ENCODE assay signal across 1 cellular context in the genomic region with DNA sequence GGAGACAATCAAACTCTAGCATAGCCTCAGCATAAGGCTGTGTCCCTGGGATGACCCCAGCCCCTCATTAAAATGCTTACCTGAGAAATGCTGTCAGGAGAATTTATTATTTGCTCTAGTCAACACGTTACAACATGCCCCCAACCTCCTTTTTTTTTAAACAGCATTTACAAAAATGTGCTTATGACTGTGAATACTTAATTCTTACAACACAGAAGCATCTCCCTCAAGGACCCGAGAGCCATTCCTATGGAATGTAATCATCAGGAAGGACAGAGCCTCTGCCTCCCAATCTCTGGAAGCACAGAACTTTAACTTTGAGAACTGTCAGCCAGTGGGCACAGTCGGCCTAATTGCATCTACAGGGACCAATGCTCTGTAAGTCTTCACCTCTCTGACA.
TF ChIP-seq lines count a peak whose summit lies in the region.

No MANE protein-coding gene starts in this region.

TF ChIP-seq in SK-N-SH treated with all-trans-retinoic acid at 6 μM for 48 hours, 23 proteins besides CTCF, POLR2A, EP300 and RAD21 (continued from another document):
- TF ChIP-seq TSHZ2 (CRISPR knock-in tag; IDR thresholded peaks at IDR 0.05) = no peak
- TF ChIP-seq ESRRG (CRISPR knock-in tag; IDR thresholded peaks at IDR 0.05) = no peak
- TF ChIP-seq CSDC2 (CRISPR knock-in tag; IDR thresholded peaks at IDR 0.05) = no peak
- TF ChIP-seq TCF4 (CRISPR knock-in tag; IDR thresholded peaks at IDR 0.05; ENCODE audit: borderline replicate concordance) = no peak
- TF ChIP-seq GLIS3 (CRISPR knock-in tag; IDR thresholded peaks at IDR 0.05) = no peak
- no peak for TF ChIP-seq OSR1 (CRISPR knock-in tag; IDR thresholded peaks at IDR 0.05)
- TF ChIP-seq SNAI2 (CRISPR knock-in tag; IDR thresholded peaks at IDR 0.05) = no peak
